Comparison of ENCODE assay signal across 1 cellular context in the genomic region with DNA sequence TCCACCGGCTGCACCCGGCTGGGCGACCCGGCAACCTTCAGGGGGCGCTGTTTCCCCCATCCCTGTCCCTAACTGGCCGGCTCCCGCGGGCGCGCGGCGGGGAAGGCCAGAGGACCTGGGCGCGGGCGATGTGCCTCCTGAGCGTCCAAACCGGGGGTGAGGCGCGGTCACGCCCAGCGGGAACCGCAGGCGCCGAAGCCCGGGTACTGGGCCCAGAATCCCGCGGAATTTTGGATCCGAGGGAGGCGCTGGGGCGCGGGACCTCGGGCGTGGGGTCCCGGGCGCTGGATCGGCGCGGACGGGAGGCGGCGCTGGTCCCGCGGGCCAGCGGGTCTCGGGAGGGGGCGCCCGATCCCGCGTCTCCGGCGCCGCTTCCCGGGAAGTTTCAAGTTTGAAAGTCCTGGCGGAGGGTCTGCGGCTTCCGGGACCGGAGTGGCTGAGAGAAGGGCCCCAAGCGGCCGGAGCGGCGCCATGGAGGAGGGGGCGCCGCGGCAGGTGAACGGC.
TF ChIP-seq lines count a peak whose summit lies in the region.

A gene (plus strand): TSS at position 59 of the 504 bp plus-strand sequence. CDS start 413 bp downstream, at position 472.

TF ChIP-seq in HepG2, 621 proteins besides CTCF, POLR2A, EP300 and RAD21 (continued from another document and continues in another):
- no peak for TF ChIP-seq ZNF296 (CRISPR knock-in tag; conservative IDR thresholded peaks at IDR 0.05)
- TF ChIP-seq, protein P1, sequence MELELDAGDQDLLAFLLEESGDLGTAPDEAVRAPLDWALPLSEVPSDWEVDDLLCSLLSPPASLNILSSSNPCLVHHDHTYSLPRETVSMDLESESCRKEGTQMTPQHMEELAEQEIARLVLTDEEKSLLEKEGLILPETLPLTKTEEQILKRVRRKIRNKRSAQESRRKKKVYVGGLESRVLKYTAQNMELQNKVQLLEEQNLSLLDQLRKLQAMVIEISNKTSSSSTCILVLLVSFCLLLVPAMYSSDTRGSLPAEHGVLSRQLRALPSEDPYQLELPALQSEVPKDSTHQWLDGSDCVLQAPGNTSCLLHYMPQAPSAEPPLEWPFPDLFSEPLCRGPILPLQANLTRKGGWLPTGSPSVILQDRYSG (CRISPR knock-in tag; IDR thresholded peaks at IDR 0.05) = no peak
- TF ChIP-seq, protein P2, sequence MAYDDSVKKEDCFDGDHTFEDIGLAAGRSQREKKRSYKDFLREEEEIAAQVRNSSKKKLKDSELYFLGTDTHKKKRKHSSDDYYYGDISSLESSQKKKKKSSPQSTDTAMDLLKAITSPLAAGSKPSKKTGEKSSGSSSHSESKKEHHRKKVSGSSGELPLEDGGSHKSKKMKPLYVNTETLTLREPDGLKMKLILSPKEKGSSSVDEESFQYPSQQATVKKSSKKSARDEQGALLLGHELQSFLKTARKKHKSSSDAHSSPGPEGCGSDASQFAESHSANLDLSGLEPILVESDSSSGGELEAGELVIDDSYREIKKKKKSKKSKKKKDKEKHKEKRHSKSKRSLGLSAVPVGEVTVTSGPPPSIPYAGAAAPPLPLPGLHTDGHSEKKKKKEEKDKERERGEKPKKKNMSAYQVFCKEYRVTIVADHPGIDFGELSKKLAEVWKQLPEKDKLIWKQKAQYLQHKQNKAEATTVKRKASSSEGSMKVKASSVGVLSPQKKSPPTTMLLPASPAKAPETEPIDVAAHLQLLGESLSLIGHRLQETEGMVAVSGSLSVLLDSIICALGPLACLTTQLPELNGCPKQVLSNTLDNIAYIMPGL (CRISPR knock-in tag; IDR thresholded peaks at IDR 0.05; ENCODE audit: borderline replicate concordance in 1 of 2, low read depth in 1 of 2) = peak; percentile 97 to 99
- TF ChIP-seq SOX6 (IDR thresholded peaks at IDR 0.05) = no peak
- TF ChIP-seq SOX6 (CRISPR knock-in tag; IDR thresholded peaks at IDR 0.05) = peak; percentile 64
- no peak for TF ChIP-seq CENPX (CRISPR knock-in tag; IDR thresholded peaks at IDR 0.05)
- TF ChIP-seq ZNF224 (CRISPR knock-in tag; IDR thresholded peaks at IDR 0.05) = no peak; the same call in 1 of the 2 replicates
- no peak for TF ChIP-seq ZBTB3 (CRISPR knock-in tag; IDR thresholded peaks at IDR 0.05; ENCODE audit: borderline replicate concordance, low read depth)
- TF ChIP-seq, protein P3, sequence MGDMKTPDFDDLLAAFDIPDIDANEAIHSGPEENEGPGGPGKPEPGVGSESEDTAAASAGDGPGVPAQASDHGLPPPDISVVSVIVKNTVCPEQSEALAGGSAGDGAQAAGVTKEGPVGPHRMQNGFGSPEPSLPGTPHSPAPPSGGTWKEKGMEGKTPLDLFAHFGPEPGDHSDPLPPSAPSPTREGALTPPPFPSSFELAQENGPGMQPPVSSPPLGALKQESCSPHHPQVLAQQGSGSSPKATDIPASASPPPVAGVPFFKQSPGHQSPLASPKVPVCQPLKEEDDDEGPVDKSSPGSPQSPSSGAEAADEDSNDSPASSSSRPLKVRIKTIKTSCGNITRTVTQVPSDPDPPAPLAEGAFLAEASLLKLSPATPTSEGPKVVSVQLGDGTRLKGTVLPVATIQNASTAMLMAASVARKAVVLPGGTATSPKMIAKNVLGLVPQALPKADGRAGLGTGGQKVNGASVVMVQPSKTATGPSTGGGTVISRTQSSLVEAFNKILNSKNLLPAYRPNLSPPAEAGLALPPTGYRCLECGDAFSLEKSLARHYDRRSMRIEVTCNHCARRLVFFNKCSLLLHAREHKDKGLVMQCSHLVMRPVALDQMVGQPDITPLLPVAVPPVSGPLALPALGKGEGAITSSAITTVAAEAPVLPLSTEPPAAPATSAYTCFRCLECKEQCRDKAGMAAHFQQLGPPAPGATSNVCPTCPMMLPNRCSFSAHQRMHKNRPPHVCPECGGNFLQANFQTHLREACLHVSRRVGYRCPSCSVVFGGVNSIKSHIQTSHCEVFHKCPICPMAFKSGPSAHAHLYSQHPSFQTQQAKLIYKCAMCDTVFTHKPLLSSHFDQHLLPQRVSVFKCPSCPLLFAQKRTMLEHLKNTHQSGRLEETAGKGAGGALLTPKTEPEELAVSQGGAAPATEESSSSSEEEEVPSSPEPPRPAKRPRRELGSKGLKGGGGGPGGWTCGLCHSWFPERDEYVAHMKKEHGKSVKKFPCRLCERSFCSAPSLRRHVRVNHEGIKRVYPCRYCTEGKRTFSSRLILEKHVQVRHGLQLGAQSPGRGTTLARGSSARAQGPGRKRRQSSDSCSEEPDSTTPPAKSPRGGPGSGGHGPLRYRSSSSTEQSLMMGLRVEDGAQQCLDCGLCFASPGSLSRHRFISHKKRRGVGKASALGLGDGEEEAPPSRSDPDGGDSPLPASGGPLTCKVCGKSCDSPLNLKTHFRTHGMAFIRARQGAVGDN (CRISPR knock-in tag; IDR thresholded peaks at IDR 0.05) = peak; percentile 69
- no peak for TF ChIP-seq CAMTA2 (CRISPR knock-in tag; IDR thresholded peaks at IDR 0.05; ENCODE audit: borderline replicate concordance)
- TF ChIP-seq, protein P4, sequence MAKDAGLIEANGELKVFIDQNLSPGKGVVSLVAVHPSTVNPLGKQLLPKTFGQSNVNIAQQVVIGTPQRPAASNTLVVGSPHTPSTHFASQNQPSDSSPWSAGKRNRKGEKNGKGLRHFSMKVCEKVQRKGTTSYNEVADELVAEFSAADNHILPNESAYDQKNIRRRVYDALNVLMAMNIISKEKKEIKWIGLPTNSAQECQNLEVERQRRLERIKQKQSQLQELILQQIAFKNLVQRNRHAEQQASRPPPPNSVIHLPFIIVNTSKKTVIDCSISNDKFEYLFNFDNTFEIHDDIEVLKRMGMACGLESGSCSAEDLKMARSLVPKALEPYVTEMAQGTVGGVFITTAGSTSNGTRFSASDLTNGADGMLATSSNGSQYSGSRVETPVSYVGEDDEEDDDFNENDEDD (CRISPR knock-in tag; IDR thresholded peaks at IDR 0.05; ENCODE audit: borderline replicate concordance) = peak; percentile 80; the same call in 1 of the 2 replicates
- peak; percentile 76 for TF ChIP-seq XRCC5 (optimal IDR thresholded peaks at IDR 0.05; ENCODE audit: low read length)
- TF ChIP-seq MYNN (CRISPR knock-in tag; IDR thresholded peaks at IDR 0.05; ENCODE audit: low read depth) = no peak
- TF ChIP-seq, protein P5, sequence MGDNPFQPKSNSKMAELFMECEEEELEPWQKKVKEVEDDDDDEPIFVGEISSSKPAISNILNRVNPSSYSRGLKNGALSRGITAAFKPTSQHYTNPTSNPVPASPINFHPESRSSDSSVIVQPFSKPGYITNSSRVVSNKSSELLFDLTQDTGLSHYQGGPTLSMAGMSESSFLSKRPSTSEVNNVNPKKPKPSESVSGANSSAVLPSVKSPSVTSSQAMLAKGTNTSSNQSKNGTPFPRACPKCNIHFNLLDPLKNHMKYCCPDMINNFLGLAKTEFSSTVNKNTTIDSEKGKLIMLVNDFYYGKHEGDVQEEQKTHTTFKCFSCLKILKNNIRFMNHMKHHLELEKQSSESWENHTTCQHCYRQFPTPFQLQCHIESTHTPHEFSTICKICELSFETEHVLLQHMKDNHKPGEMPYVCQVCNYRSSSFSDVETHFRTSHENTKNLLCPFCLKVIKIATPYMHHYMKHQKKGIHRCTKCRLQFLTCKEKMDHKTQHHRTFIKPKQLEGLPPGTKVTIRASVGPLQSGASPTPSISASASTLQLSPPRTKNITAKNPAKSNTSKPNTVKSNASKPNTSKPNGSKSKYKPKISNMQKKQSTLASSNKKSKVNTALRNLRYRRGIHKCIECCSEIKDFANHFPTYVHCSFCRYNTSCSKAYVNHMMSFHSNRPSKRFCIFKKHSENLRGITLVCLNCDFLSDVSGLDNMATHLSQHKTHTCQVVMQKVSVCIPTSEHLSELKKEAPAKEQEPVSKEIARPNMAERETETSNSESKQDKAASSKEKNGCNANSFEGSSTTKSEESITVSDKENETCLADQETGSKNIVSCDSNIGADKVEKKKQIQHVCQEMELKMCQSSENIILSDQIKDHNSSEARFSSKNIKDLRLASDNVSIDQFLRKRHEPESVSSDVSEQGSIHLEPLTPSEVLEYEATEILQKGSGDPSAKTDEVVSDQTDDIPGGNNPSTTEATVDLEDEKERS (CRISPR knock-in tag; IDR thresholded peaks at IDR 0.05) = peak; percentile 79; the same call in 1 of the 2 replicates
- TF ChIP-seq, protein P6, sequence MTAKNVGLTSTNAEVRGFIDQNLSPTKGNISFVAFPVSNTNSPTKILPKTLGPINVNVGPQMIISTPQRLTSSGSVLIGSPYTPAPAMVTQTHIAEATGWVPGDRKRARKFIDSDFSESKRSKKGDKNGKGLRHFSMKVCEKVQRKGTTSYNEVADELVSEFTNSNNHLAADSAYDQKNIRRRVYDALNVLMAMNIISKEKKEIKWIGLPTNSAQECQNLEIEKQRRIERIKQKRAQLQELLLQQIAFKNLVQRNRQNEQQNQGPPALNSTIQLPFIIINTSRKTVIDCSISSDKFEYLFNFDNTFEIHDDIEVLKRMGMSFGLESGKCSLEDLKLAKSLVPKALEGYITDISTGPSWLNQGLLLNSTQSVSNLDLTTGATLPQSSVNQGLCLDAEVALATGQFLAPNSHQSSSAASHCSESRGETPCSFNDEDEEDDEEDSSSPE (CRISPR knock-in tag; IDR thresholded peaks at IDR 0.05) = peak; percentile 85
- TF ChIP-seq ARHGAP35 (CRISPR knock-in tag; IDR thresholded peaks at IDR 0.05; ENCODE audit: borderline replicate concordance) = no peak; the same call in 1 of the 2 replicates
- TF ChIP-seq ZNF660 (CRISPR knock-in tag; IDR thresholded peaks at IDR 0.05; ENCODE audit: borderline replicate concordance, low read depth) = no peak
- TF ChIP-seq, protein P7, sequence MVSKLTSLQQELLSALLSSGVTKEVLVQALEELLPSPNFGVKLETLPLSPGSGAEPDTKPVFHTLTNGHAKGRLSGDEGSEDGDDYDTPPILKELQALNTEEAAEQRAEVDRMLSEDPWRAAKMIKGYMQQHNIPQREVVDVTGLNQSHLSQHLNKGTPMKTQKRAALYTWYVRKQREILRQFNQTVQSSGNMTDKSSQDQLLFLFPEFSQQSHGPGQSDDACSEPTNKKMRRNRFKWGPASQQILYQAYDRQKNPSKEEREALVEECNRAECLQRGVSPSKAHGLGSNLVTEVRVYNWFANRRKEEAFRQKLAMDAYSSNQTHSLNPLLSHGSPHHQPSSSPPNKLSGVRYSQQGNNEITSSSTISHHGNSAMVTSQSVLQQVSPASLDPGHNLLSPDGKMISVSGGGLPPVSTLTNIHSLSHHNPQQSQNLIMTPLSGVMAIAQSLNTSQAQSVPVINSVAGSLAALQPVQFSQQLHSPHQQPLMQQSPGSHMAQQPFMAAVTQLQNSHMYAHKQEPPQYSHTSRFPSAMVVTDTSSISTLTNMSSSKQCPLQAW (CRISPR knock-in tag; IDR thresholded peaks at IDR 0.05) = 0 out of 2 replicates have a peak, but pooled peaks have one; percentile 59
- peak; percentile 62 for TF ChIP-seq ATF7-NPFF (CRISPR knock-in tag; IDR thresholded peaks at IDR 0.05; ENCODE audit: low read depth)
- peak; percentile 69; the same call in 1 of the 2 replicates for TF ChIP-seq ZNF747 (CRISPR knock-in tag; IDR thresholded peaks at IDR 0.05; ENCODE audit: borderline replicate concordance)
- TF ChIP-seq, protein P8, sequence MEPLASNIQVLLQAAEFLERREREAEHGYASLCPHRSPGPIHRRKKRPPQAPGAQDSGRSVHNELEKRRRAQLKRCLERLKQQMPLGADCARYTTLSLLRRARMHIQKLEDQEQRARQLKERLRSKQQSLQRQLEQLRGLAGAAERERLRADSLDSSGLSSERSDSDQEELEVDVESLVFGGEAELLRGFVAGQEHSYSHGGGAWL (CRISPR knock-in tag; IDR thresholded peaks at IDR 0.05) = peak; percentile 51; the same call in 1 of the 2 replicates
- no peak for TF ChIP-seq SIX1 (CRISPR knock-in tag; IDR thresholded peaks at IDR 0.05; ENCODE audit: borderline replicate concordance)
- no peak for TF ChIP-seq ZSCAN25 (CRISPR knock-in tag; IDR thresholded peaks at IDR 0.05)
- TF ChIP-seq ZBTB20 (CRISPR knock-in tag; IDR thresholded peaks at IDR 0.05; ENCODE audit: borderline replicate concordance, low read depth) = 0 out of 2 replicates have a peak, but pooled peaks have one; percentile 66
- TF ChIP-seq ZNF678 (CRISPR knock-in tag; IDR thresholded peaks at IDR 0.05) = 0 out of 2 replicates have a peak, but pooled peaks have one; percentile 32
- TF ChIP-seq SAP130 (CRISPR knock-in tag; IDR thresholded peaks at IDR 0.05; ENCODE audit: low read depth) = peak; percentile 70; the same call in 1 of the 2 replicates
- TF ChIP-seq, protein P9, sequence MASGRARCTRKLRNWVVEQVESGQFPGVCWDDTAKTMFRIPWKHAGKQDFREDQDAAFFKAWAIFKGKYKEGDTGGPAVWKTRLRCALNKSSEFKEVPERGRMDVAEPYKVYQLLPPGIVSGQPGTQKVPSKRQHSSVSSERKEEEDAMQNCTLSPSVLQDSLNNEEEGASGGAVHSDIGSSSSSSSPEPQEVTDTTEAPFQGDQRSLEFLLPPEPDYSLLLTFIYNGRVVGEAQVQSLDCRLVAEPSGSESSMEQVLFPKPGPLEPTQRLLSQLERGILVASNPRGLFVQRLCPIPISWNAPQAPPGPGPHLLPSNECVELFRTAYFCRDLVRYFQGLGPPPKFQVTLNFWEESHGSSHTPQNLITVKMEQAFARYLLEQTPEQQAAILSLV (CRISPR knock-in tag; IDR thresholded peaks at IDR 0.05; ENCODE audit: borderline replicate concordance) = no peak
- TF ChIP-seq POGZ (CRISPR knock-in tag; IDR thresholded peaks at IDR 0.05) = peak; percentile 68
- no peak for TF ChIP-seq ZNF260 (CRISPR knock-in tag; IDR thresholded peaks at IDR 0.05; ENCODE audit: borderline replicate concordance, low read depth)
- TF ChIP-seq RBFOX2 (IDR thresholded peaks at IDR 0.05; ENCODE audit: low read depth, low read length) = peak; percentile 79
- TF ChIP-seq, protein P10, sequence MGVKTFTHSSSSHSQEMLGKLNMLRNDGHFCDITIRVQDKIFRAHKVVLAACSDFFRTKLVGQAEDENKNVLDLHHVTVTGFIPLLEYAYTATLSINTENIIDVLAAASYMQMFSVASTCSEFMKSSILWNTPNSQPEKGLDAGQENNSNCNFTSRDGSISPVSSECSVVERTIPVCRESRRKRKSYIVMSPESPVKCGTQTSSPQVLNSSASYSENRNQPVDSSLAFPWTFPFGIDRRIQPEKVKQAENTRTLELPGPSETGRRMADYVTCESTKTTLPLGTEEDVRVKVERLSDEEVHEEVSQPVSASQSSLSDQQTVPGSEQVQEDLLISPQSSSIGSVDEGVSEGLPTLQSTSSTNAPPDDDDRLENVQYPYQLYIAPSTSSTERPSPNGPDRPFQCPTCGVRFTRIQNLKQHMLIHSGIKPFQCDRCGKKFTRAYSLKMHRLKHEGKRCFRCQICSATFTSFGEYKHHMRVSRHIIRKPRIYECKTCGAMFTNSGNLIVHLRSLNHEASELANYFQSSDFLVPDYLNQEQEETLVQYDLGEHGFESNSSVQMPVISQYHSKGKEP (CRISPR knock-in tag; IDR thresholded peaks at IDR 0.05) = no peak
- no peak for TF ChIP-seq ZFAT (CRISPR knock-in tag; conservative IDR thresholded peaks at IDR 0.05)
- TF ChIP-seq ZSCAN31 (CRISPR knock-in tag; IDR thresholded peaks at IDR 0.05; ENCODE audit: low read depth) = peak; percentile 64; the same call in 1 of the 2 replicates
- TF ChIP-seq SPEN (CRISPR knock-in tag; IDR thresholded peaks at IDR 0.05; ENCODE audit: low read depth) = 0 out of 2 replicates have a peak, but pooled peaks have one; percentile 55
- peak; percentile 41; the same call in 1 of the 2 replicates for TF ChIP-seq NR2C2 (CRISPR knock-in tag; IDR thresholded peaks at IDR 0.05; ENCODE audit: borderline replicate concordance)
- peak; percentile 29; the same call in 1 of the 2 replicates for TF ChIP-seq ZNF605 (CRISPR knock-in tag; IDR thresholded peaks at IDR 0.05)
- peak; percentile 21 for TF ChIP-seq U2AF1 (optimal IDR thresholded peaks at IDR 0.05; ENCODE audit: low read depth, low read length)
- 0 out of 2 replicates have a peak, but pooled peaks have one; percentile 24 for TF ChIP-seq WIZ (CRISPR knock-in tag; IDR thresholded peaks at IDR 0.05)
- TF ChIP-seq MAZ (IDR thresholded peaks at IDR 0.05; ENCODE audit: borderline replicate concordance, low read depth, low read length) = 0 out of 2 replicates have a peak, but pooled peaks have one; percentile 42
- peak; percentile 89 for TF ChIP-seq MAZ (CRISPR knock-in tag; IDR thresholded peaks at IDR 0.05; ENCODE audit: low read depth)
